16 cellular contexts compared by ENCODE assay signal in genomic region chr1:204280099-204280498, GRCh38.
DNase-seq lines count a peak whose midpoint lies in the region; ATAC-seq and TF ChIP-seq lines count a peak whose summit lies in the region.
"Had no signal": no experiment of that assay in that cellular context is flagged by ENCODE, and none has a peak within 500 bp of the region (broad histone marks: within the 10 kb centered on the region; RNA-seq: fewer than 3 reads in every experiment).

No MANE protein-coding gene starts in this region.

- peaks cover 93% of the 10 kb centered on the region for H3K4me1 Mint-ChIP-seq in brain
- H3K4me1 Mint-ChIP-seq in nephron, result peaks cover 93% of the 10 kb centered on the region
- H3K4me1 Mint-ChIP-seq: CD4-positive, alpha-beta memory T cell had no signal

- no peaks in the 10 kb centered on the region for H3K36me3 ChIP-seq in sigmoid colon

- H3K4me3 Mint-ChIP-seq in brain (peak overlapping the region in 2 of 5 experiments; percentile 7 to 20), nephron (peak overlapping the region; percentile 10 to 38 (median 31))
- H3K4me3 Mint-ChIP-seq: CD4-positive, alpha-beta memory T cell; IgD-negative memory B cell had no signal

- peak overlapping the region in 4 of 5 experiments; percentile 40 to 92 (median 87) for H3K27ac Mint-ChIP-seq in brain
- peak overlapping the region; percentile 79 to 96 (median 88) for H3K27ac Mint-ChIP-seq in nephron
- H3K27ac Mint-ChIP-seq: CD4-positive, alpha-beta memory T cell; IgD-negative memory B cell had no signal

- no peak for TF ChIP-seq EP300 in sigmoid colon (IDR thresholded peaks at IDR 0.05)

- POLR2A ChIA-PET in HEK293T (lab: Yijun Ruan, JAX), result no interaction called here

- CTCF ChIA-PET in HEK293T (lab: Yijun Ruan, JAX), result interaction anchor here (1.0 kb wide), 1 partner anchor 24 kb away, joined by 3 read pairs; no protein-coding TSS in a partner anchor

- H3K9me3 ChIP-seq in sigmoid colon, result no peaks in the 10 kb centered on the region
- H3K9me3 ChIP-seq: A549, BE2C had no signal

- H3K27me3 Mint-ChIP-seq in brain, result peaks cover 3% of the 10 kb centered on the region
- no peaks in the 10 kb centered on the region for H3K27me3 Mint-ChIP-seq in nephron (ENCODE audit: low read depth)

- DNase-seq in left lobe of liver (ENCODE audit: low spot score) (peak; percentile 82), sigmoid colon (peak; percentile 46), NCI-H128 (lab: John Stamatoyannopoulos, UW; ENCODE audit: unreplicated experiment) (no peak), HEK293T (ENCODE audit: extremely low spot score) (no peak)
- no peak for DNase-seq in activated T-cell treated with anti-CD3 and anti-CD28 coated beads, Interleukin-2, amount 50 U/mL, for 48 hours
- DNase-seq: BE2C; CD4-positive, alpha-beta memory T cell; DMS153; DMS79 treated with DMSO at 0.1 percent for 48 hours; EL had no signal

- H3K9me3 Mint-ChIP-seq in brain (no peaks in the 10 kb centered on the region), nephron (no peaks in the 10 kb centered on the region)
- H3K9me3 Mint-ChIP-seq: IgD-negative memory B cell had no signal

- H3K4me3 ChIP-seq in sigmoid colon, result no peak overlapping the region
- H3K4me3 ChIP-seq: A549 had no signal

- no peak overlapping the region for H3K27ac ChIP-seq in sigmoid colon
- H3K27ac ChIP-seq: A549, C4-2B had no signal

- ATAC-seq in left lobe of liver, result peak; percentile 73
- ATAC-seq: A549, HCT116 had no signal

- peaks cover 0 to 13% (median 3%) of the 10 kb centered on the region in 3 donors for H3K27me3 ChIP-seq in sigmoid colon
- H3K27me3 ChIP-seq: BE2C had no signal

- no peak for TF ChIP-seq CTCF in brain (conservative IDR thresholded peaks at IDR 0.05)
- TF ChIP-seq CTCF in nephron (IDR thresholded peaks at IDR 0.05; ENCODE audit: unreplicated experiment in 3 of 3), result no peak
- no peak for TF ChIP-seq CTCF in sigmoid colon (IDR thresholded peaks at IDR 0.05)

- TF ChIP-seq POLR2A in sigmoid colon (IDR thresholded peaks at IDR 0.05), result no peak

- 69 to 71% methylated on average over 3 of the region's 3 CpGs for WGBS in sigmoid colon, 2 donors

- peaks cover 0 to 9% (median 0%) of the 10 kb centered on the region in 4 donors for H3K4me1 ChIP-seq in sigmoid colon

- intact Hi-C loops in sigmoid colon (cut with DNase I), result no loop called here

- H3K36me3 Mint-ChIP-seq in brain (no peaks in the 10 kb centered on the region), nephron (ENCODE audit: low read depth) (peaks cover 6% of the 10 kb centered on the region)
- H3K36me3 Mint-ChIP-seq: CD4-positive, alpha-beta memory T cell; IgD-negative memory B cell had no signal

TF ChIP-seq in HEK293T, 16 proteins besides CTCF, POLR2A, EP300 and RAD21:
- no peak for TF ChIP-seq BHLHE40 (IDR thresholded peaks at IDR 0.05; ENCODE audit: borderline replicate concordance)
- no peak for TF ChIP-seq HDGF (IDR thresholded peaks at IDR 0.05; ENCODE audit: borderline replicate concordance)
- no peak for TF ChIP-seq L3MBTL2 (conservative IDR thresholded peaks at IDR 0.05)
- TF ChIP-seq ARNT (IDR thresholded peaks at IDR 0.05), result no peak
- TF ChIP-seq PKNOX1 (IDR thresholded peaks at IDR 0.05), result no peak
- no peak for TF ChIP-seq LEF1 (IDR thresholded peaks at IDR 0.05; ENCODE audit: borderline replicate concordance)
- no peak for TF ChIP-seq CTBP1 (IDR thresholded peaks at IDR 0.05; ENCODE audit: borderline replicate concordance)
- TF ChIP-seq FOXA1 (IDR thresholded peaks at IDR 0.05), result no peak
- no peak for TF ChIP-seq NFRKB (IDR thresholded peaks at IDR 0.05)
- no peak for TF ChIP-seq SP1 (IDR thresholded peaks at IDR 0.05)
- no peak for TF ChIP-seq TARDBP (IDR thresholded peaks at IDR 0.05)
- TF ChIP-seq ZNF384 (IDR thresholded peaks at IDR 0.05), result no peak
- TF ChIP-seq ELF4 (IDR thresholded peaks at IDR 0.05), result no peak
- TF ChIP-seq FOXM1 (IDR thresholded peaks at IDR 0.05; ENCODE audit: borderline replicate concordance), result no peak
TF ChIP-seq in HEK293T: peak in this region for 0.

Comparison
In these comparisons a context has a peak if more than half of its experiments do, and no peak if none do; other contexts are left out.
1. DNase-seq: peak in left lobe of liver (single experiment) and sigmoid colon (single experiment); none in NCI-H128 (single experiment), activated T-cell treated with anti-CD3 and anti-CD28 coated beads, Interleukin-2, amount 50 U/mL, for 48 hours (0 of 2) and HEK293T (single experiment).